In the genomic region with DNA sequence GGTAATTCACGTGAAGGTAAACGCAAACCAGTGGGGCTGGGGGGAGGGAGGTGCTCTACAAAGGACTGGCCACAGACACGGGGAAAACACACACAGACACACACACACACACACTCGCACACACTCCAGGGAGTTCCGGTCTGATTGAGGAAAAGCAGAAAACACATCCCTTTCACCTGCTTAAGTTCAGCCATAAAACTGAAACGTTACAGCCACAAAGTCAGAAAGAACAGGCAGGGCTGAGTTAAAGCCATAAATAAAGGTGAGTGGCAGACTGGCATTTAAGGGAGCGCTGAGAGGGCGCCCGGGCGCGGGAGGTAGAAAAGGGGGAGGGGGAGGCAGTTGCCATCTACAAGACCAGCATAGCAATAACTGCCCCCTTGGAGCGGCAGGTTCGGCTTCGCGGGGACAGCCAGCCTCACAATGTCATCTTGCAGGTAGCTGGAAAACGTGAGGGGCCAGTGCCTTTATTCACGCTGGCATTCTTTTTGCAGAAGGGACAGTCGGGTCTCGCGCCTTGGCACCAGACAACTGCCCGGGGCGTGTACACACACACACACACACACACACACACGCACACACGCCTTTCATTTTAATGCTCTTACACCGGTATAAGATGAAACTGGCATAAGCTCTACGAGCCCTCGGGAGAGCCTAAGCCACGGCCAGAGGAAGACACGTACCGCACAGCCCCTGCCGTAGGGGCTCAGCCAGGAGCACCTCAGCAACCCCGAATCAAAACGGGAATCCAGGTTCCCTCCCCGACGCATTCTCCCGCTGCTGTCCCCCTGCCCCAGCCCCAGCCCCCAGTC, we compare ENCODE assay signal across 8 cellular contexts. TPM values are rescaled to one million over a fixed set of nuclear protein-coding genes. Genes with fewer than 3 reads are reported as not detected.
DNase-seq lines count a peak whose midpoint lies in the region; ATAC-seq, FAIRE-seq and TF ChIP-seq lines count a peak whose summit lies in the region.

No MANE protein-coding gene starts in this region.

- FAIRE-seq in pancreas (lab: Jason Lieb, UNC) = no peak
- FAIRE-seq in HTR-8/SVneo (lab: Jason Lieb, UNC) = no peak

- TF ChIP-seq CTCF in A673 (conservative IDR thresholded peaks at IDR 0.05; ENCODE audit: low read depth, low read length) (no peak), pancreas (IDR thresholded peaks at IDR 0.05) (no peak), vagina (IDR thresholded peaks at IDR 0.05) (no peak)

- H3K36me3 ChIP-seq in A673 (ENCODE audit: insufficient read depth, low read length, poor library complexity, severe bottlenecking) = no peaks in the 10 kb centered on the region
- H3K36me3 ChIP-seq in H7 (replicated peaks; ENCODE audit: control insufficient read depth, insufficient read depth, low read length) = no peaks in the 10 kb centered on the region
- H3K36me3 ChIP-seq in pancreas = no peaks in the 10 kb centered on the region
- H3K36me3 ChIP-seq in vagina = no peaks in the 10 kb centered on the region

- no TSS peak for BruUV-seq in A673 (replicated peaks; lab: Mats Ljungman, UMichigan)

- H3K9me3 ChIP-seq in A673 (ENCODE audit: low read depth, low read length, poor library complexity, severe bottlenecking) = no peaks in the 10 kb centered on the region
- no peaks in the 10 kb centered on the region for H3K9me3 ChIP-seq in pancreas
- H3K9me3 ChIP-seq in vagina = no peaks in the 10 kb centered on the region

- DNase-seq in A673 (ENCODE audit: low spot score) (peak; percentile 9), H7 (peak; percentile 61), RKO (ENCODE audit: low spot score) (peak; percentile 39), Right ventricle myocardium superior (peak; percentile 55), pancreas (peak; percentile 32 to 76 (median 50)), vagina (ENCODE audit: extremely low spot score in 2 of 2) (no peak), HTR-8/SVneo (ENCODE audit: insufficient read length, low spot score) (no peak)
- DNase-seq in activated naive CD4-positive, alpha-beta T cell treated with anti-CD3 and anti-CD28 coated beads, Interleukin-2, amount 50 U/mL, for 16 hours = peak; percentile 46

- intact Hi-C loops in A673 (cut with micrococcal nuclease; ENCODE audit: unreplicated experiment) = no loop called here
- intact Hi-C loops in Right ventricle myocardium superior (cut with DNase I) = loop anchor here (10.0 kb wide), 1 partner anchor 275 kb away; no protein-coding TSS in a partner anchor
- intact Hi-C loops in pancreas (cut with DNase I) = loop anchor here in 1 of 3 donors (10.0 kb wide), 1 partner anchor 115 kb away; no protein-coding TSS in a partner anchor
- intact Hi-C loops in vagina (cut with DNase I) = loop anchor here (10.0 kb wide), 1 partner anchor 275 kb away; no protein-coding TSS in a partner anchor

- peak; percentile 42 for ATAC-seq in Right ventricle myocardium superior (ENCODE audit: poor library complexity)
- ATAC-seq in pancreas = peak; percentile 27 to 43 (median 32)

- H3K27ac ChIP-seq in A673 (ENCODE audit: low read depth, low read length, poor library complexity, severe bottlenecking) = no peak overlapping the region
- peak overlapping the region; percentile 15 to 76 (median 41) for H3K27ac ChIP-seq in pancreas
- H3K27ac ChIP-seq in vagina = peak overlapping the region; percentile 66

- peaks cover 12% of the 10 kb centered on the region for H3K27me3 ChIP-seq in A673 (replicated peaks; ENCODE audit: insufficient read depth, low read depth, low read length, poor library complexity)
- peaks cover 15% of the 10 kb centered on the region; the same call in 1 of the 2 replicates for H3K27me3 ChIP-seq in H7 (ENCODE audit: control insufficient read depth, insufficient read depth, low read length)
- H3K27me3 ChIP-seq in pancreas = no peaks in the 10 kb centered on the region
- no peaks in the 10 kb centered on the region for H3K27me3 ChIP-seq in vagina

- CTCF ChIA-PET in A673 (lab: Charles Lee) = no interaction called here

- peak overlapping the region; percentile 58 for H3K4me3 ChIP-seq in A673 (ENCODE audit: low read depth, low read length, poor library complexity, severe bottlenecking)
- peak overlapping the region; percentile 76 for H3K4me3 ChIP-seq in H7 (ENCODE audit: insufficient read depth, low read depth, low read length)
- peak overlapping the region; percentile 54 to 93 (median 70) for H3K4me3 ChIP-seq in pancreas
- peak overlapping the region; percentile 66 to 81 for H3K4me3 ChIP-seq in vagina

- WGBS in pancreas, 2 donors = 0 to 1% methylated on average over 36 of the region's 36 CpGs

- TF ChIP-seq POLR2A in vagina (IDR thresholded peaks at IDR 0.05) = no peak

- peaks cover 5% of the 10 kb centered on the region for H3K4me1 ChIP-seq in A673 (ENCODE audit: insufficient read depth, low read length, poor library complexity, severe bottlenecking)
- H3K4me1 ChIP-seq in pancreas = peaks cover 3 to 22% (median 12%) of the 10 kb centered on the region in 3 donors
- peaks cover 30% of the 10 kb centered on the region for H3K4me1 ChIP-seq in vagina

- POLR2A ChIA-PET in A673 (lab: Charles Lee; ENCODE audit: low non-redundant PET) = interaction anchor here (0.6 kb wide), 1 partner anchor 342 kb away, joined by 6 read pairs; no protein-coding TSS in a partner anchor

RNA-seq across cellular contexts. Expression of a gene that starts 0.9 kb away (rescaled TPM):
- 0.69 and 1.5 TPM in 2 replicates for total RNA-seq in A673 (2021)
- 16.4 and 20.7 TPM in 2 replicates for total RNA-seq in H7 (2014; rRNA removed; shearing (Covaris generic))
- total RNA-seq in Right ventricle myocardium superior = 22.5 TPM
- 10 to 100 TPM in 1 of 6 donors, 1 to 10 TPM in 5; 4.4 to 13.6 (median 6.0) TPM for total RNA-seq in pancreas
- 1 to 10 TPM; 3.5 to 4.7 TPM for polyA plus RNA-seq in pancreas
- total RNA-seq in vagina = 5.9 TPM

Comparison
In these comparisons a context has a peak if more than half of its experiments do, and no peak if none do; other contexts are left out.
1. DNase-seq: peak in A673 (single experiment), H7 (single experiment), RKO (single experiment), activated naive CD4-positive, alpha-beta T cell treated with anti-CD3 and anti-CD28 coated beads, Interleukin-2, amount 50 U/mL, for 16 hours (single experiment), Right ventricle myocardium superior (single experiment) and pancreas (6 of 6); none in vagina (0 of 2) and HTR-8/SVneo (single experiment).
2. Peak in every context shown above with its lines, with median percentiles within 50 percentile points of each other: H3K4me3 ChIP-seq.